ENCODE assay signal across 14 cellular contexts in the genomic region with DNA sequence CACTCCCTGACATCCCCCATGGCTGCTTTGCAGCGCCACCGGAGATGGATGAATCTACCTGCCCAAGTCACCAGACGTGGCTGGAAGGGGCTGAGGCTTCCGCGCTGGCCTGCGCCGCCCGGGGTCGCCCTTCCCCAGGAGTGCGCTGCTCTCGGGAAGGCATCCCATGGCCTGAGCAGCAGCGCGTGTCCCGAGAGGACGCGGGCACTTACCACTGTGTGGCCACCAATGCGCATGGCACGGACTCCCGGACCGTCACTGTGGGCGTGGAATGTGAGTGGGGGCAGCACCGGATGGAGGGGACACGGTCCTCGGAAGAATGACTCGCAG. TPM values are rescaled to one million over a fixed set of nuclear protein-coding genes. Genes with fewer than 3 reads are reported as not detected.
DNase-seq lines count a peak whose midpoint lies in the region; TF ChIP-seq lines count a peak whose summit lies in the region.
"Had no signal": no experiment of that assay in that cellular context is flagged by ENCODE, and none has a peak within 500 bp of the region (broad histone marks: within the 10 kb centered on the region; RNA-seq: fewer than 3 reads in every experiment).

No MANE protein-coding gene starts in this region.

- H3K4me3 ChIP-seq in smooth muscle cell: no peak overlapping the region
- H3K4me3 ChIP-seq in GM23248: no peak overlapping the region
- H3K4me3 ChIP-seq: psoas muscle had no signal

- H3F3A ChIP-seq in smooth muscle cell (ENCODE audit: low read depth): no peaks in the 10 kb centered on the region
- no peaks in the 10 kb centered on the region for H3F3A ChIP-seq in GM23248 (ENCODE audit: insufficient read depth)

- H3K4me2 ChIP-seq in smooth muscle cell: no peak overlapping the region
- H3K4me2 ChIP-seq in GM23248 (ENCODE audit: unreplicated experiment): no peak overlapping the region

- H3K27ac ChIP-seq in smooth muscle cell (ENCODE audit: low read depth) (no peak overlapping the region), GM23248 (no peak overlapping the region)
- H3K27ac ChIP-seq: lower lobe of right lung, psoas muscle, thoracic aorta had no signal

- H3K4me1 Mint-ChIP-seq in activated T-cell treated with anti-CD3 and anti-CD28 coated beads, Interleukin-2, amount 50 U/mL, for 24 hours (ENCODE audit: low read depth): peaks cover 55% of the 10 kb centered on the region
- peaks cover 7% of the 10 kb centered on the region for H3K4me1 Mint-ChIP-seq in endothelial cell (ENCODE audit: unreplicated experiment)

- H3K9ac ChIP-seq in smooth muscle cell (ENCODE audit: low read depth): no peak overlapping the region
- no peak overlapping the region for H3K9ac ChIP-seq in GM23248

- no peaks in the 10 kb centered on the region for H3K9me2 ChIP-seq in GM23248 (ENCODE audit: insufficient read depth)

- no peaks in the 10 kb centered on the region for H3K36me3 Mint-ChIP-seq in activated T-cell treated with anti-CD3 and anti-CD28 coated beads, Interleukin-2, amount 50 U/mL, for 24 hours (ENCODE audit: low read depth)
- peaks cover 8% of the 10 kb centered on the region for H3K36me3 Mint-ChIP-seq in endothelial cell (ENCODE audit: low read depth, unreplicated experiment)

- WGBS in smooth muscle cell (ENCODE audit: low lambda C conversion rate): 14% methylated on average over 23 of the region's 25 CpGs
- 47 to 51% methylated on average over 19 to 23 of the region's 25 CpGs for WGBS in GM23248 (ENCODE audit: low coverage in 1 of 2, low lambda C conversion rate in 2 of 2, missing lambda C conversion rate in 2 of 2), 2 experiments

- in situ Hi-C loops in GM23248 (cut with MboI): no loop called here

- no peak overlapping the region for H3K4me3 Mint-ChIP-seq in activated T-cell treated with anti-CD3 and anti-CD28 coated beads, Interleukin-2, amount 50 U/mL, for 24 hours
- H3K4me3 Mint-ChIP-seq in endothelial cell (ENCODE audit: unreplicated experiment): no peak overlapping the region

- no peaks in the 10 kb centered on the region for H3K9me3 Mint-ChIP-seq in activated T-cell treated with anti-CD3 and anti-CD28 coated beads, Interleukin-2, amount 50 U/mL, for 24 hours
- no peaks in the 10 kb centered on the region for H3K9me3 Mint-ChIP-seq in endothelial cell (ENCODE audit: unreplicated experiment)

- no peaks in the 10 kb centered on the region for H3K9me3 ChIP-seq in smooth muscle cell (replicated peaks; ENCODE audit: low read depth)
- no peaks in the 10 kb centered on the region for H3K9me3 ChIP-seq in GM23248 (ENCODE audit: low read depth)
- H3K9me3 ChIP-seq: lower lobe of right lung, psoas muscle, thoracic aorta had no signal

- H3K36me3 ChIP-seq in smooth muscle cell (ENCODE audit: low read depth) (no peaks in the 10 kb centered on the region), GM23248 (ENCODE audit: low read depth) (no peaks in the 10 kb centered on the region)
- H3K36me3 ChIP-seq: lower lobe of right lung, thoracic aorta had no signal

- H3K27me3 ChIP-seq in smooth muscle cell (ENCODE audit: low read depth) (peaks cover 82% of the 10 kb centered on the region), GM23248 (replicated peaks; ENCODE audit: insufficient read depth) (no peaks in the 10 kb centered on the region)

- H4K20me1 ChIP-seq in smooth muscle cell (ENCODE audit: low read depth): no peaks in the 10 kb centered on the region
- H4K20me1 ChIP-seq in GM23248 (ENCODE audit: insufficient read depth): no peaks in the 10 kb centered on the region

- peak; percentile 40 to 45 for DNase-seq in activated T-cell treated with anti-CD3 and anti-CD28 coated beads, Interleukin-2, amount 50 U/mL, for 48 hours
- DNase-seq in activated T-cell treated with anti-CD3 and anti-CD28 coated beads, Interleukin-2, amount 50 U/mL, for 24 hours: no peak
- peak; percentile 50 for DNase-seq in endothelial cell (ENCODE audit: low spot score)
- DNase-seq in smooth muscle cell (lab: John Stamatoyannopoulos, UW; ENCODE audit: unreplicated experiment): no peak
- no peak for DNase-seq in GM23248
- DNase-seq in NCI-H69 (lab: John Stamatoyannopoulos, UW): no peak
- DNase-seq: ACHN; activated CD4-positive, alpha-beta T cell treated with anti-CD3 and anti-CD28 coated beads for 1 hour; effector CD8-positive, alpha-beta T cell; head of caudate nucleus; lower lobe of right lung; NCI-H2029; psoas muscle had no signal

- TF ChIP-seq CTCF in endothelial cell (IDR thresholded peaks at IDR 0.05; ENCODE audit: unreplicated experiment): no peak
- peak; percentile 12 for TF ChIP-seq CTCF in smooth muscle cell (IDR thresholded peaks at IDR 0.05; ENCODE audit: borderline replicate concordance, insufficient read depth, poor library complexity, severe bottlenecking)

- H3K79me2 ChIP-seq in smooth muscle cell (ENCODE audit: low read depth) (no peaks in the 10 kb centered on the region), GM23248 (ENCODE audit: insufficient read depth) (no peaks in the 10 kb centered on the region)

- no peak overlapping the region for H3K27ac Mint-ChIP-seq in activated T-cell treated with anti-CD3 and anti-CD28 coated beads, Interleukin-2, amount 50 U/mL, for 24 hours
- no peak overlapping the region for H3K27ac Mint-ChIP-seq in endothelial cell (ENCODE audit: unreplicated experiment)

- peaks cover 68% of the 10 kb centered on the region for H3K27me3 Mint-ChIP-seq in activated T-cell treated with anti-CD3 and anti-CD28 coated beads, Interleukin-2, amount 50 U/mL, for 24 hours
- H3K27me3 Mint-ChIP-seq in endothelial cell (ENCODE audit: unreplicated experiment): peaks cover 39% of the 10 kb centered on the region

- H3K4me1 ChIP-seq in smooth muscle cell (ENCODE audit: low read depth) (peaks cover 23% of the 10 kb centered on the region), GM23248 (ENCODE audit: insufficient read depth) (no peaks in the 10 kb centered on the region; the same call in 1 of the 2 replicates)

- no peak overlapping the region for H2AFZ ChIP-seq in smooth muscle cell (ENCODE audit: low read depth)
- no peak overlapping the region for H2AFZ ChIP-seq in GM23248

RNA-seq across cellular contexts. Expression of gene ICAM5, which starts 4.6 kb away (rescaled TPM):
- total RNA-seq in endothelial cell (ENCODE audit: unreplicated experiment) (not detected), smooth muscle cell (1.9 and 4.0 TPM in 2 replicates)
- polyA plus RNA-seq in smooth muscle cell (4.4 and 6.4 TPM in 2 replicates), GM23248 (2016; fragmentation: Nextera tagmentation; extraction: Ambion mirVana) (8.8 and 9.8 TPM in 2 replicates)
- total RNA-seq in GM23248 (2014; rRNA removed; shearing (Covaris generic)): 45.4 and 48.7 TPM in 2 replicates

RNA-seq across cellular contexts. Expression of gene ICAM4, which starts 7.6 kb away (rescaled TPM):
- total RNA-seq in endothelial cell (ENCODE audit: unreplicated experiment) (0.36 TPM), smooth muscle cell (0.90 and 1.9 TPM in 2 replicates)
- polyA plus RNA-seq in smooth muscle cell (2.2 and 3.4 TPM in 2 replicates), GM23248 (2016; fragmentation: Nextera tagmentation; extraction: Ambion mirVana) (0.44 and 1.3 TPM in 2 replicates)
- total RNA-seq in GM23248 (2014; rRNA removed; shearing (Covaris generic)): 1.1 and 3.7 TPM in 2 replicates

RNA-seq across cellular contexts. Expression of gene ZGLP1, which starts 15.3 kb away (rescaled TPM):
- total RNA-seq in endothelial cell (ENCODE audit: unreplicated experiment) (8.2 TPM), smooth muscle cell (2.9 TPM in 1 of 2 replicates, not detected in the other)
- polyA plus RNA-seq in smooth muscle cell (4.8 and 6.1 TPM in 2 replicates), GM23248 (2016; fragmentation: Nextera tagmentation; extraction: Ambion mirVana) (1.4 and 1.8 TPM in 2 replicates)
- 1.8 and 2.5 TPM in 2 replicates for total RNA-seq in GM23248 (2014; rRNA removed; shearing (Covaris generic))

RNA-seq across cellular contexts. Expression of gene FDX2, which starts 21.5 kb away (rescaled TPM):
- total RNA-seq in endothelial cell (ENCODE audit: unreplicated experiment) (18.9 TPM), smooth muscle cell (7.6 and 15.3 TPM in 2 replicates)
- polyA plus RNA-seq in smooth muscle cell (39.1 and 46.0 TPM in 2 replicates), GM23248 (2016; fragmentation: Nextera tagmentation; extraction: Ambion mirVana) (48.9 and 49.2 TPM in 2 replicates)
- total RNA-seq in GM23248 (2014; rRNA removed; shearing (Covaris generic)): 46.6 and 50.2 TPM in 2 replicates

RNA-seq across cellular contexts. Expression of gene ICAM1, which starts 23.4 kb away (rescaled TPM):
- total RNA-seq in endothelial cell (ENCODE audit: unreplicated experiment) (7.2 TPM), smooth muscle cell (4.6 and 10.4 TPM in 2 replicates)
- polyA plus RNA-seq in smooth muscle cell (9.2 and 9.7 TPM in 2 replicates), GM23248 (2016; fragmentation: Nextera tagmentation; extraction: Ambion mirVana) (23.6 and 24.4 TPM in 2 replicates)
- 21.6 and 22.3 TPM in 2 replicates for total RNA-seq in GM23248 (2014; rRNA removed; shearing (Covaris generic))

Comparison
In these comparisons a context has a peak if more than half of its experiments do, and no peak if none do; other contexts are left out.
1. DNase-seq: peak in activated T-cell treated with anti-CD3 and anti-CD28 coated beads, Interleukin-2, amount 50 U/mL, for 48 hours (2 of 2) and endothelial cell (single experiment); none in activated T-cell treated with anti-CD3 and anti-CD28 coated beads, Interleukin-2, amount 50 U/mL, for 24 hours (single experiment), smooth muscle cell (single experiment), GM23248 (single experiment) and NCI-H69 (single experiment).